Comparison of ENCODE assay signal across 26 cellular contexts in the genomic region with DNA sequence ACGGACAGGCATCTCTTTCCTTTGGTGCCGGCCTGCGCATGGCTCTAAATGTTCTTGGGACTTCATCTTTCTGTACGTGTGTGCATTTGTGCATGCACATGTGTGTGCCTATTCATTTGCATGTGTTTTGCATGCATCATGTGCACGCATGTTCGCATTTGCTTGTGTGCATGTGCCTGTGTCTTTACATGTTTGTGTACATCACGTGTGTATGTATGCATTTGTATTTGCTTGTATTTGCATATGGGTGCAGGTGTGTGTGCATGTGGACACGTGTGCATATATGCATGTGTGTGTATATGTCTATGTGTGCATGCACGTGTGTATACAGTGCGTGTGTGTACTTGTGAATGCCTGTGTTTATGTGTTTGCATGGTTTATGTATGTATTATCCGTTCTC. TPM values are rescaled to one million over a fixed set of nuclear protein-coding genes. Genes with fewer than 3 reads are reported as not detected.
A peak's percentile ranks its signal among the peaks of the same experiment; 100 is the strongest.
DNase-seq lines count a peak whose midpoint lies in the region; ATAC-seq, FAIRE-seq and TF ChIP-seq lines count a peak whose summit lies in the region.
"Had no signal": no experiment of that assay in that cellular context is flagged by ENCODE, and none has a peak within 500 bp of the region (broad histone marks: within the 10 kb centered on the region; RNA-seq: fewer than 3 reads in every experiment).

No MANE protein-coding gene starts in this region.

- H4K8ac ChIP-seq in neuronal stem cell (ENCODE audit: low read depth, low read length): no peak overlapping the region

- CTCF ChIA-PET in HepG2 (lab: Yijun Ruan, JAX; ENCODE audit: low intra/inter-chr PET ratio, low total read pairs) (interaction anchor here (2.9 kb wide), 1 partner anchor 271 kb away, joined by 22 read pairs; no protein-coding TSS in a partner anchor), endothelial cell of umbilical vein (lab: Charles Lee) (no interaction called here)

- no peak overlapping the region for H2AK5ac ChIP-seq in neuronal stem cell (ENCODE audit: low read depth, low read length)

- ATAC-seq in HepG2: no peak
- ATAC-seq in right lobe of liver: no peak
- ATAC-seq in GM18519 (IDR thresholded peaks at IDR 0.05; ENCODE audit: low FRiP score, unreplicated experiment): no peak
- ATAC-seq: GM12878 had no signal

- H2BK12ac ChIP-seq in neuronal stem cell (ENCODE audit: low read length): no peak overlapping the region

- H3K4ac ChIP-seq in neuronal stem cell (ENCODE audit: low read length): no peak overlapping the region

- H3K23ac ChIP-seq in neuronal stem cell (ENCODE audit: low read depth, low read length, poor library complexity): no peak overlapping the region

- TF ChIP-seq EP300 in HepG2 (IDR thresholded peaks at IDR 0.05; ENCODE audit: low read depth in 2 of 2, low read length in 2 of 2) (no peak), HepG2 (CRISPR knock-in tag; IDR thresholded peaks at IDR 0.05; ENCODE audit: borderline replicate concordance) (no peak)

- H3K9me3 ChIP-seq in HepG2 (ENCODE audit: low read length) (no peaks in the 10 kb centered on the region), right lobe of liver (no peaks in the 10 kb centered on the region), endothelial cell of umbilical vein (replicated peaks; ENCODE audit: control insufficient read depth, insufficient read depth, low read length) (no peaks in the 10 kb centered on the region), neuronal stem cell (replicated peaks in 1 of 2; ENCODE audit: control insufficient read depth in 2 of 2, insufficient read depth in 1 of 2, low read depth in 1 of 2, low read length in 2 of 2) (peaks cover 0 to 7% of the 10 kb centered on the region in 2 donors), small intestine (ENCODE audit: control insufficient read depth, low read depth) (no peaks in the 10 kb centered on the region)
- H3K9me3 ChIP-seq: BE2C; BLaER1 treated with 17β-estradiol and CSF1 and Interleukin-3, amounts not matched to agents 10 nM and 100 nM had no signal

- no peak overlapping the region for H2BK15ac ChIP-seq in neuronal stem cell (ENCODE audit: low read length)

- no peaks in the 10 kb centered on the region for H3K79me1 ChIP-seq in neuronal stem cell (ENCODE audit: low read depth, low read length)

- H3K4me1 ChIP-seq in HepG2 (ENCODE audit: insufficient read depth, low read length) (no peaks in the 10 kb centered on the region), right lobe of liver (peaks cover 0 to 3% (median 0%) of the 10 kb centered on the region in 4 donors), endothelial cell of umbilical vein (ENCODE audit: control insufficient read depth, extremely low read depth, insufficient read depth, low read length) (no peaks in the 10 kb centered on the region), neuronal stem cell (ENCODE audit: control insufficient read depth in 2 of 2, insufficient read depth in 1 of 2, low read depth in 1 of 2, low read length in 2 of 2) (no peaks in the 10 kb centered on the region), small intestine (ENCODE audit: control insufficient read depth in 2 of 2, insufficient read depth in 1 of 2, low read depth in 1 of 2, low read length in 1 of 2) (no peaks in the 10 kb centered on the region)
- H3K4me1 ChIP-seq: BE2C had no signal

- H3K36me3 ChIP-seq in HepG2 (replicated peaks in 1 of 2; ENCODE audit: control insufficient read depth in 1 of 2, insufficient read depth in 2 of 2, low read length in 2 of 2) (no peaks in the 10 kb centered on the region), right lobe of liver (peaks cover 0 to 34% (median 5%) of the 10 kb centered on the region in 4 donors), endothelial cell of umbilical vein (ENCODE audit: control insufficient read depth in 2 of 2, extremely low read depth in 1 of 2, insufficient read depth in 2 of 2, low read length in 2 of 2) (no peaks in the 10 kb centered on the region), neuronal stem cell (replicated peaks in 1 of 2; ENCODE audit: control insufficient read depth in 2 of 2, insufficient read depth in 2 of 2, low read length in 2 of 2) (peaks cover 0 to 2% of the 10 kb centered on the region in 2 donors), small intestine (ENCODE audit: control insufficient read depth in 2 of 2, insufficient read depth in 2 of 2, low read length in 2 of 2) (no peaks in the 10 kb centered on the region)
- H3K36me3 ChIP-seq: BE2C; BLaER1 treated with 17β-estradiol and CSF1 and Interleukin-3, amounts not matched to agents 10 nM and 100 nM had no signal

- WGBS in HepG2 (ENCODE audit: low lambda C conversion rate): 39% methylated on average over 11 of the region's 11 CpGs
- WGBS in right lobe of liver (ENCODE audit: insufficient coverage, low coverage, low lambda C conversion rate, missing lambda C conversion rate): 75% methylated on average over 10 of the region's 11 CpGs
- WGBS in neuronal stem cell (ENCODE audit: extremely low coverage in 2 of 2, insufficient read length in 2 of 2, insufficient replicate concordance in 1 of 2), 2 donors: no CpG with 5 or more reads among the region's 11 CpGs
- 83 to 85% (median 83%) methylated on average over 11 of the region's 11 CpGs for WGBS in small intestine, 3 donors

- H2AFZ ChIP-seq in HepG2 (ENCODE audit: low read length) (no peak overlapping the region), endothelial cell of umbilical vein (ENCODE audit: low read depth, low read length) (no peak overlapping the region), neuronal stem cell (ENCODE audit: low read length) (no peak overlapping the region)
- H2AFZ ChIP-seq: GM23248 had no signal

- BruUV-seq in HepG2 (replicated peaks; lab: Mats Ljungman, UMichigan): no TSS peak
- no TSS peak for BruUV-seq in endothelial cell of umbilical vein (replicated peaks; lab: Mats Ljungman, UMichigan)

- no peak for TF ChIP-seq RAD21 in HepG2 (CRISPR knock-in tag; IDR thresholded peaks at IDR 0.05)

- DNase-seq in HepG2 (ENCODE audit: low spot score) (no peak), right lobe of liver (no peak), endothelial cell of umbilical vein (ENCODE audit: low read depth, low spot score) (no peak), neuronal stem cell (ENCODE audit: low spot score) (no peak), middle frontal gyrus (ENCODE audit: extremely low spot score, low spot score) (no peak), small intestine (no peak)
- DNase-seq: ACHN; AML-193; BE2C; CD4-positive, alpha-beta T cell; CD8-positive, alpha-beta memory T cell; DMS 273 treated with DMSO at 0.1 percent for 48 hours; DMS79; EL; GDM1; GM23248; H7; HCEC 1CT had no signal

- no peak overlapping the region for H3K18ac ChIP-seq in neuronal stem cell (ENCODE audit: low read length)

- H3K27ac ChIP-seq in HepG2 (ENCODE audit: extremely low read length, insufficient read depth, low read length) (no peak overlapping the region), right lobe of liver (no peak overlapping the region), endothelial cell of umbilical vein (ENCODE audit: insufficient read depth, low read depth, low read length) (no peak overlapping the region), neuronal stem cell (replicated peaks; ENCODE audit: low read length) (no peak overlapping the region), small intestine (ENCODE audit: low read depth in 1 of 2, low read length in 1 of 2) (no peak overlapping the region)
- H3K27ac ChIP-seq: 22Rv1; BLaER1 treated with 17β-estradiol and CSF1 and Interleukin-3, amounts not matched to agents 10 nM and 100 nM; GM23248 had no signal

- POLR2A ChIA-PET in HepG2 (lab: Yijun Ruan, JAX): no interaction called here
- POLR2A ChIA-PET in endothelial cell of umbilical vein (lab: Charles Lee): no interaction called here

- H3K9me1 ChIP-seq in endothelial cell of umbilical vein (replicated peaks; ENCODE audit: control insufficient read depth, extremely low read depth, insufficient read depth, low read length): no peaks in the 10 kb centered on the region

- dilution Hi-C loops in endothelial cell of umbilical vein (cut with MboI; ENCODE audit: extremely low pct_ligation_motif_present, low sequenced_read_pairs): loop anchor here (25.0 kb wide), 1 partner anchor 277 kb away; no protein-coding TSS in a partner anchor

- H4K20me1 ChIP-seq in HepG2 (ENCODE audit: insufficient read depth, low read length) (no peaks in the 10 kb centered on the region; the same call in 1 of the 2 replicates), endothelial cell of umbilical vein (replicated peaks; ENCODE audit: control insufficient read depth, extremely low read depth, insufficient read depth, low read length) (no peaks in the 10 kb centered on the region)

- H3K4me2 ChIP-seq in HepG2 (ENCODE audit: low read depth, low read length) (no peak overlapping the region), endothelial cell of umbilical vein (ENCODE audit: insufficient read depth, low read length) (no peak overlapping the region), neuronal stem cell (ENCODE audit: insufficient read depth, low read length, poor library complexity, severe bottlenecking) (no peak overlapping the region)
- H3K4me2 ChIP-seq: BLaER1 treated with 17β-estradiol and CSF1 and Interleukin-3, amounts not matched to agents 10 nM and 100 nM had no signal

- FAIRE-seq in HepG2 (lab: Jason Lieb, UNC) (no peak), endothelial cell of umbilical vein (lab: Jason Lieb, UNC) (no peak), small intestine (lab: Jason Lieb, UNC) (no peak)
- FAIRE-seq: A204.1, D721Med, GM12878, GM19239, H1 had no signal

- intact Hi-C loops in HepG2 (cut with micrococcal nuclease; ENCODE audit: unreplicated experiment): no loop called here
- intact Hi-C loops in right lobe of liver (cut with DNase I): loop anchor here in 1 of 2 donors (10.0 kb wide), 2 partner anchors 105 to 475 kb away; no protein-coding TSS in a partner anchor
- intact Hi-C loops in endothelial cell of umbilical vein (cut with micrococcal nuclease): loop anchor here (10.0 kb wide), 1 partner anchor 475 kb away; no protein-coding TSS in a partner anchor

- in situ Hi-C loops in HepG2 (cut with HindIII; ENCODE audit: extremely low pct_ligation_motif_present, low pct_unique_long_range_greater_than_20kb): loop anchor here (5.0 to 10.0 kb wide), 2 partner anchors 277 to 475 kb away; no protein-coding TSS in a partner anchor

- H3K27me3 ChIP-seq in HepG2 (ENCODE audit: control insufficient read depth in 1 of 2, insufficient read depth in 2 of 2, low read length in 2 of 2) (peaks cover 12 to 39% of the 10 kb centered on the region in 2 experiments; a peak in 4 of 5 replicates), right lobe of liver (no peaks in the 10 kb centered on the region), endothelial cell of umbilical vein (ENCODE audit: control insufficient read depth in 2 of 2, insufficient read depth in 2 of 2, low read length in 2 of 2) (no peaks in the 10 kb centered on the region), neuronal stem cell (ENCODE audit: control insufficient read depth in 3 of 3, insufficient read depth in 3 of 3, low read depth in 1 of 3, low read length in 3 of 3) (peaks cover 0 to 30% (median 6%) of the 10 kb centered on the region in 3 experiments), small intestine (ENCODE audit: control insufficient read depth in 2 of 2, insufficient read depth in 2 of 2, low read length in 2 of 2) (no peaks in the 10 kb centered on the region)
- H3K27me3 ChIP-seq: BE2C; BLaER1 treated with 17β-estradiol and CSF1 and Interleukin-3, amounts not matched to agents 10 nM and 100 nM had no signal

- no peak overlapping the region for H2BK5ac ChIP-seq in neuronal stem cell (ENCODE audit: low read length)

- TF ChIP-seq CTCF in HepG2 (CRISPR knock-in tag; IDR thresholded peaks at IDR 0.05): no peak
- no peak for TF ChIP-seq CTCF in right lobe of liver (IDR thresholded peaks at IDR 0.05)
- TF ChIP-seq CTCF in endothelial cell of umbilical vein (IDR thresholded peaks at IDR 0.05; ENCODE audit: extremely low read depth in 1 of 2, insufficient read depth in 1 of 2, low read depth in 1 of 2, low read length in 2 of 2): no peak

- H2BK120ac ChIP-seq in neuronal stem cell (ENCODE audit: low read depth, low read length): no peak overlapping the region

- H3K4me3 ChIP-seq in HepG2 (replicated peaks in 1 of 3; ENCODE audit: insufficient read depth in 1 of 3, low read depth in 2 of 3, low read length in 3 of 3): no peak overlapping the region
- H3K4me3 ChIP-seq in right lobe of liver: no peak overlapping the region
- no peak overlapping the region for H3K4me3 ChIP-seq in endothelial cell of umbilical vein (replicated peaks in 1 of 3; ENCODE audit: insufficient read depth in 1 of 3, low read depth in 1 of 3, low read length in 3 of 3)
- H3K4me3 ChIP-seq in neuronal stem cell (ENCODE audit: low read length in 2 of 2): peak overlapping the region in 1 of 2 donors; percentile 17
- H3K4me3 ChIP-seq in small intestine (ENCODE audit: low read depth in 1 of 2, low read length in 2 of 2): no peak overlapping the region
- H3K4me3 ChIP-seq: BLaER1 treated with 17β-estradiol and CSF1 and Interleukin-3, amounts not matched to agents 10 nM and 100 nM; GM12878; GM23248 had no signal

- no peaks in the 10 kb centered on the region for H3K79me2 ChIP-seq in HepG2 (ENCODE audit: insufficient read depth, low read length)
- H3K79me2 ChIP-seq in endothelial cell of umbilical vein (ENCODE audit: control insufficient read depth, insufficient read depth, low read length): no peaks in the 10 kb centered on the region

- peak overlapping the region; percentile 1 for H3K14ac ChIP-seq in neuronal stem cell (ENCODE audit: low read length)

- H3K9ac ChIP-seq in HepG2 (ENCODE audit: insufficient read depth, low read depth, low read length) (no peak overlapping the region), endothelial cell of umbilical vein (replicated peaks; ENCODE audit: extremely low read depth, insufficient read depth, low read length) (no peak overlapping the region), neuronal stem cell (ENCODE audit: low read depth, low read length, poor library complexity) (no peak overlapping the region)
- H3K9ac ChIP-seq: BLaER1 treated with 17β-estradiol and CSF1 and Interleukin-3, amounts not matched to agents 10 nM and 100 nM; GM23248 had no signal

- H4K91ac ChIP-seq in neuronal stem cell (ENCODE audit: low read depth, low read length, poor library complexity): no peak overlapping the region

- no peak for TF ChIP-seq POLR2A in HepG2 (IDR thresholded peaks at IDR 0.05; ENCODE audit: insufficient read depth in 1 of 2, low read depth in 2 of 2, low read length in 2 of 2)
- TF ChIP-seq POLR2A in right lobe of liver (IDR thresholded peaks at IDR 0.05): no peak
- no peak for TF ChIP-seq POLR2A in endothelial cell of umbilical vein (IDR thresholded peaks at IDR 0.05; ENCODE audit: low read depth, low read length)

RNA-seq across cellular contexts. Expression of gene FADD, which starts 13.5 kb away (rescaled TPM):
- total RNA-seq in HepG2 (2016; rRNA removed; fragmentation: Illumina TruSeq; extraction: Trizol) (21.4 and 22.2 TPM in 2 replicates), right lobe of liver (10 to 100 TPM in 3 of 6 experiments, 1 to 10 TPM in 3; 8.8 to 17.5 (median 10.6) TPM), endothelial cell of umbilical vein (42.5 and 45.1 TPM in 2 replicates)
- total RNA-seq in HepG2 (2016; cell fraction: cytosol; rRNA removed; fragmentation: Illumina TruSeq; extraction: Trizol; ENCODE audit: low read depth): 5.0 and 5.9 TPM in 2 replicates
- 20.6 and 22.3 TPM in 2 replicates for total RNA-seq in HepG2 (2016; cell fraction: insoluble cytoplasmic fraction; rRNA removed; fragmentation: Illumina TruSeq; extraction: Trizol)
- 13.7 and 13.9 TPM in 2 replicates for total RNA-seq in HepG2 (2016; cell fraction: membrane; rRNA removed; fragmentation: Illumina TruSeq; extraction: Trizol)
- total RNA-seq in HepG2 (2016; cell fraction: nucleus; rRNA removed; fragmentation: Illumina TruSeq; extraction: Trizol): 9.1 and 12.1 TPM in 2 replicates
- polyA plus RNA-seq in HepG2 (2011; rRNA removed) (14.2 and 14.9 TPM in 2 replicates), endothelial cell of umbilical vein (34.6 and 35.4 TPM in 2 replicates), small intestine (10 to 100 TPM; 29.5 to 32.7 (median 30.6) TPM)
- 16.0 and 16.7 TPM in 2 replicates for polyA plus RNA-seq in HepG2 (2011; cell fraction: cytosol; rRNA removed)
- 7.8 and 9.6 TPM in 2 replicates for polyA plus RNA-seq in HepG2 (2011; cell fraction: nucleus; rRNA removed)
- 10.4 and 12.8 TPM in 2 replicates for polyA plus RNA-seq in HepG2 (2012)
- polyA plus RNA-seq in HepG2 (2016; cell fraction: cytosol; fragmentation: Illumina TruSeq; extraction: Trizol; ENCODE audit: low read depth): 3.2 TPM in 2 replicates
- polyA plus RNA-seq in HepG2 (2016; cell fraction: insoluble cytoplasmic fraction; fragmentation: Illumina TruSeq; extraction: Trizol; ENCODE audit: low read depth): 20.0 and 20.2 TPM in 2 replicates
- polyA plus RNA-seq in HepG2 (2016; cell fraction: membrane; fragmentation: Illumina TruSeq; extraction: Trizol; ENCODE audit: low read depth): 7.0 and 7.9 TPM in 2 replicates
- polyA plus RNA-seq in HepG2 (2016; cell fraction: nucleus; fragmentation: Illumina TruSeq; extraction: Trizol; ENCODE audit: insufficient read depth, low read depth): 15.0 and 15.1 TPM in 2 replicates
- 21.5 and 78.8 TPM in 2 replicates for polyA minus RNA-seq in HepG2 (2011; rRNA and poly(A)+ RNA removed; ENCODE audit: low replicate concordance)
- polyA minus RNA-seq in HepG2 (2011; cell fraction: cytosol; rRNA and poly(A)+ RNA removed): 8.5 and 9.1 TPM in 2 replicates
- polyA minus RNA-seq in HepG2 (2011; cell fraction: nucleus; rRNA and poly(A)+ RNA removed): 8.6 and 9.7 TPM in 2 replicates
- 35.4 and 35.8 TPM in 2 replicates for polyA plus RNA-seq in endothelial cell of umbilical vein (2011; cell fraction: cytosol; rRNA removed)
- polyA plus RNA-seq in endothelial cell of umbilical vein (2011; cell fraction: nucleus; rRNA removed): 16.7 and 16.8 TPM in 2 replicates
- polyA plus RNA-seq in endothelial cell of umbilical vein (2012): 37.3 and 38.9 TPM in 2 replicates
- 29.1 and 35.2 TPM in 2 replicates for polyA minus RNA-seq in endothelial cell of umbilical vein
- polyA minus RNA-seq in endothelial cell of umbilical vein (2011; cell fraction: cytosol; rRNA and poly(A)+ RNA removed): 29.2 TPM
- polyA minus RNA-seq in endothelial cell of umbilical vein (2011; cell fraction: nucleus; rRNA and poly(A)+ RNA removed): 12.1 and 12.2 TPM in 2 replicates
- polyA plus RNA-seq in neuronal stem cell (2013, experiment 1 of 2): 18.3 TPM
- polyA plus RNA-seq in neuronal stem cell (2013, experiment 2 of 2): 18.4 TPM
